Comparison of ENCODE assay signal across 20 cellular contexts in genomic region chr1:211761400-211761799, GRCh38.
"Had no signal": no experiment of that assay in that cellular context is flagged by ENCODE, and none has a peak within 500 bp of the region (broad histone marks: within the 10 kb centered on the region; RNA-seq: fewer than 3 reads in every experiment).

No MANE protein-coding gene starts in this region.

- H3K4me3 Mint-ChIP-seq: activated naive CD8-positive, alpha-beta T cell; activated T-cell treated with anti-CD3 and anti-CD28 coated beads, Interleukin-2, amount 50 U/mL, for 24 hours; natural killer cell treated with Interleukin-12 subunit alpha and Interleukin-12 subunit beta and Interleukin-15 and Interleukin-18, amount 100 ng/mL, for 72 hours had no signal

- H3K9me3 Mint-ChIP-seq: natural killer cell treated with Interleukin-12 subunit alpha and Interleukin-12 subunit beta and Interleukin-15 and Interleukin-18, amount 100 ng/mL, for 72 hours had no signal

- H3K27me3 Mint-ChIP-seq: activated naive CD8-positive, alpha-beta T cell; activated T-cell treated with anti-CD3 and anti-CD28 coated beads, Interleukin-2, amount 50 U/mL, for 24 hours; natural killer cell treated with Interleukin-12 subunit alpha and Interleukin-12 subunit beta and Interleukin-15 and Interleukin-18, amount 100 ng/mL, for 72 hours had no signal

- H3K4me1 ChIP-seq: breast epithelium, prostate gland, tibial artery had no signal

- H3K4me3 ChIP-seq: breast epithelium, ovary, prostate gland, tibial artery had no signal

- H3K27ac Mint-ChIP-seq: activated naive CD8-positive, alpha-beta T cell; activated T-cell treated with anti-CD3 and anti-CD28 coated beads, Interleukin-2, amount 50 U/mL, for 24 hours; activated T-helper 2 cell treated with anti-CD3 and anti-CD28 coated beads, Interferon-gamma antibody, Interleukin-2, Interleukin-4, amounts not matched to agents 10 μg/mL and 5 μg/mL and 100 μg/mL, durations not matched to agents 14 hours and 24 hours and 36 hours; natural killer cell treated with Interleukin-12 subunit alpha and Interleukin-12 subunit beta and Interleukin-15 and Interleukin-18, amount 100 ng/mL, for 72 hours had no signal

- H3K27me3 ChIP-seq: breast epithelium, foreskin keratinocyte, ovary, tibial artery had no signal

- ATAC-seq: foreskin keratinocyte; left ventricle myocardium superior; natural killer cell treated with Interleukin-12 subunit alpha and Interleukin-12 subunit beta and Interleukin-15 and Interleukin-18, amount 100 ng/mL, for 72 hours; stimulated activated naive CD8-positive, alpha-beta T cell treated with anti-CD3 and anti-CD28 coated beads, Interleukin-15, Interleukin-2, amounts not matched to agents 100 U/mL and 50 U/mL, for 24 hours had no signal

- H3K27ac ChIP-seq: breast epithelium, foreskin keratinocyte, ovary, prostate gland, tibial artery had no signal

- H3K36me3 ChIP-seq: breast epithelium, ovary, prostate gland had no signal

- H3K9me3 ChIP-seq: ovary, prostate gland, tibial artery had no signal

- DNase-seq: activated CD4-positive, alpha-beta T cell treated with anti-CD3 and anti-CD28 coated beads for 1 hour; activated CD4-positive, alpha-beta T cell treated with anti-CD3 and anti-CD28 coated beads, Interleukin-2, amount 50 U/mL, for 1 hour; activated naive CD4-positive, alpha-beta T cell; activated T-cell treated with anti-CD3 and anti-CD28 coated beads, Interleukin-2, amount 50 U/mL, for 24 hours; amniotic stem cell; cortex of kidney; kidney glomerular epithelial cell; left ventricle myocardium superior; midbrain; ovary; stimulated activated CD4-positive, alpha-beta T cell treated with anti-CD3 and anti-CD28 coated beads, Interleukin-4, amount 100 ng/mL, for 4 hours; stimulated activated naive CD8-positive, alpha-beta T cell treated with anti-CD3 and anti-CD28 coated beads, Interleukin-15, Interleukin-2, amounts not matched to agents 100 U/mL and 50 U/mL, for 24 hours; T-helper 2 cell; tibial artery had no signal
